ENCODE assay signal across 9 cellular contexts in genomic region chr16:28750469-28751067, GRCh38. TPM values are rescaled to one million over a fixed set of nuclear protein-coding genes. Genes with fewer than 3 reads are reported as not detected.
DNase-seq lines count a peak whose midpoint lies in the region; ATAC-seq and TF ChIP-seq lines count a peak whose summit lies in the region.
"Not testable (repeated sequence)": the region's sequence is repeated elsewhere in the genome, so short reads cannot be mapped to it uniquely, and the experiment has no call there.
"Had no signal": no experiment of that assay in that cellular context is flagged by ENCODE, and none has a peak within 500 bp of the region (broad histone marks: within the 10 kb centered on the region; RNA-seq: fewer than 3 reads in every experiment).

No MANE protein-coding gene starts in this region.

- not testable (repeated sequence) for DNase-seq in activated CD8-positive, alpha-beta T cell treated with anti-CD3 and anti-CD28 coated beads for 36 hours; Right ventricle myocardium superior; mucosa of descending colon; aorta

- H3K9me3 Mint-ChIP-seq in activated CD8-positive, alpha-beta T cell treated with anti-CD3 and anti-CD28 coated beads for 36 hours = not testable (repeated sequence)

- POLR2A ChIA-PET in activated CD8-positive, alpha-beta T cell treated with anti-CD3 and anti-CD28 coated beads for 36 hours (lab: Charles Lee) = not testable (repeated sequence)

- CTCF ChIA-PET in activated CD8-positive, alpha-beta T cell treated with anti-CD3 and anti-CD28 coated beads for 36 hours (lab: Charles Lee) = not testable (repeated sequence)

- intact Hi-C loops in activated CD8-positive, alpha-beta T cell treated with anti-CD3 and anti-CD28 coated beads for 36 hours (cut with micrococcal nuclease); Right ventricle myocardium superior (cut with DNase I); mucosa of descending colon (cut with DNase I, micrococcal nuclease); aorta (cut with DNase I): not testable (repeated sequence)

- WGBS in aorta, 2 donors = no CpG with 5 or more reads among the region's 48 CpGs

- H3K9me3 ChIP-seq in mucosa of descending colon; aorta (ENCODE audit: control insufficient read depth, low read length): not testable (repeated sequence)

- not testable (repeated sequence) for H3K4me3 ChIP-seq in mucosa of descending colon; aorta (ENCODE audit: low read length in 2 of 2)

- H3K36me3 Mint-ChIP-seq in activated CD8-positive, alpha-beta T cell treated with anti-CD3 and anti-CD28 coated beads for 36 hours (ENCODE audit: low read depth) = not testable (repeated sequence)

- H3K4me1 ChIP-seq in mucosa of descending colon (ENCODE audit: low read depth); aorta (ENCODE audit: control insufficient read depth in 1 of 2, insufficient read depth in 2 of 2, low read length in 2 of 2): not testable (repeated sequence)

- not testable (repeated sequence) for H3K27me3 ChIP-seq in aorta (ENCODE audit: control insufficient read depth in 1 of 2, insufficient read depth in 2 of 2, low read length in 1 of 2)

- H3K4me1 Mint-ChIP-seq in activated CD8-positive, alpha-beta T cell treated with anti-CD3 and anti-CD28 coated beads for 36 hours (ENCODE audit: low read depth) = not testable (repeated sequence)

- ATAC-seq in GM18511 (IDR thresholded peaks at IDR 0.05; ENCODE audit: unreplicated experiment) (peak; percentile 52), GM19463 (IDR thresholded peaks at IDR 0.05; ENCODE audit: unreplicated experiment) (peak; percentile 23), HG02571 (IDR thresholded peaks at IDR 0.05; ENCODE audit: unreplicated experiment) (peak; percentile 42), HG03196 (IDR thresholded peaks at IDR 0.05; ENCODE audit: unreplicated experiment) (peak; percentile 20), Right ventricle myocardium superior (ENCODE audit: poor library complexity) (peak; percentile 86), mucosa of descending colon (peak; percentile 70), aorta (ENCODE audit: low FRiP score) (peak; percentile 67)
- ATAC-seq in activated CD8-positive, alpha-beta T cell treated with anti-CD3 and anti-CD28 coated beads for 36 hours = peak; percentile 24

- TF ChIP-seq CTCF in activated CD8-positive, alpha-beta T cell treated with anti-CD3 and anti-CD28 coated beads for 36 hours (IDR thresholded peaks at IDR 0.05); mucosa of descending colon (IDR thresholded peaks at IDR 0.05): not testable (repeated sequence)

- H3K27ac ChIP-seq in aorta (ENCODE audit: low read depth in 1 of 2, low read length in 2 of 2) = not testable (repeated sequence)

- not testable (repeated sequence) for H3K27me3 Mint-ChIP-seq in activated CD8-positive, alpha-beta T cell treated with anti-CD3 and anti-CD28 coated beads for 36 hours

- H3K27ac Mint-ChIP-seq in activated CD8-positive, alpha-beta T cell treated with anti-CD3 and anti-CD28 coated beads for 36 hours = not testable (repeated sequence)

- not testable (repeated sequence) for H3K4me3 Mint-ChIP-seq in activated CD8-positive, alpha-beta T cell treated with anti-CD3 and anti-CD28 coated beads for 36 hours

- not testable (repeated sequence) for H3K36me3 ChIP-seq in mucosa of descending colon (ENCODE audit: low read depth); aorta (ENCODE audit: control insufficient read depth in 1 of 2, insufficient read depth in 2 of 2, low read length in 1 of 2)

RNA-seq across cellular contexts. Expression of gene NPIPB9, which starts 1.0 kb away (rescaled TPM):
- total RNA-seq in activated CD8-positive, alpha-beta T cell treated with anti-CD3 and anti-CD28 coated beads for 36 hours = 1 to 10 TPM; 3.8 TPM
- total RNA-seq in Right ventricle myocardium superior (0.19 TPM), mucosa of descending colon (1 to 10 TPM; 4.1 to 6.4 (median 4.4) TPM), aorta (1 to 10 TPM; 2.8 to 4.1 TPM)
- polyA plus RNA-seq in aorta = under 1 TPM in 1 of 2 donors, not detected in 1; 0.18 TPM
- total RNA-seq: HT-29 had no signal

RNA-seq across cellular contexts. Expression of gene EIF3C, which starts 39.3 kb away (rescaled TPM):
- 100 to 1,000 TPM; 837 to 851 TPM for total RNA-seq in activated CD8-positive, alpha-beta T cell treated with anti-CD3 and anti-CD28 coated beads for 36 hours
- total RNA-seq in Right ventricle myocardium superior (378 TPM), mucosa of descending colon (100 to 1,000 TPM; 298 to 526 (median 426) TPM), aorta (100 to 1,000 TPM; 338 to 374 TPM)
- 100 to 1,000 TPM; 246 to 547 TPM for polyA plus RNA-seq in aorta

Comparison
In these comparisons a context has a peak if more than half of its experiments do, and no peak if none do; other contexts are left out.
1. ATAC-seq: peak in every context shown above with its lines; median percentile 86 in Right ventricle myocardium superior; 70 in mucosa of descending colon; 67 in aorta; 52 in GM18511; 42 in HG02571; 24 in activated CD8-positive, alpha-beta T cell treated with anti-CD3 and anti-CD28 coated beads for 36 hours; 23 in GM19463; 20 in HG03196.